ENCODE assay signal across 8 cellular contexts in the genomic region with DNA sequence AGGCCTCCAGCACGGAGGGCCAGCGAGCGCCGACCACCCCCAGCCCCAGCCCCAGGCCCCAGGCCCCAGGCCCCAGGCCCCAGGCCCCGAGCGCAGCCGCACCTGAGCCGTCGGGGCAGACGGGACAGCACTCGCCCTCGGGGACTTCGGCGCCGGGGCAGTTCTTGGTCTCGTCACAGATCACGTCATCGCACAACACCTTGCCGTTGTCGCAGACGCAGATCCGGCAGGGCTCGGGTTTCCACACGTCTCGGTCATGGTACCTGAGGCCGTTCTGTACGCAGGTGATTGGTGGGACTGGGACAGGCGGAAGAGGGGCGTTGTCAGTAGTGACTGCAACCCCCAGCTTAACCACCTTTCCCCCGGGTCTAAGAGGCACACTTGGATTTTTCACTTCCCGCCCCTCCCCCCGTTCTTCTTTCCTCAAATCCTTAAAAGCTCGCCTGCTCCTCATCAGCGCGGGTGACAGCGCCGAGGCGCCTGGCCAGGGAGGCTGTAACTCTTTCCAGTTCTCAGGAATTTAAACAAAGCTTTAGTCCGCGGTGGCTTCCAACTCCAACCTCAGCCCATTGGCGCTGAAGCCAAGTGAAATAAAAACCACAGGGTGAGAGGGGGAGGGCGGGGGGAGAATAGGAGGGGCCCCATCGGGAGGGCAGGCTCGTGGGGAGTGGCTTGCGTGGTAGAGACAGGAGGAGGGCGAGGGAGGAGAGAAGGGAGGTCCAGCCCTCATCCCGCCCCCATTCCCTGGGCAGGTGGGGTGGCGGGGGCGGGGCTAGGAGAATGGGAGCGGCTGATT. TPM values are rescaled to one million over a fixed set of nuclear protein-coding genes. Genes with fewer than 3 reads are reported as not detected.
A peak's percentile ranks its signal among the peaks of the same experiment; 100 is the strongest.
DNase-seq lines count a peak whose midpoint lies in the region; ATAC-seq, FAIRE-seq and TF ChIP-seq lines count a peak whose summit lies in the region.

No MANE protein-coding gene starts in this region.

- peak in 3 of 4 donors; percentile 78 to 87 (median 82) for TF ChIP-seq EP300 in sigmoid colon (IDR thresholded peaks at IDR 0.05)

- peak overlapping the region; percentile 96 for H3K4me3 ChIP-seq in astrocyte (ENCODE audit: insufficient read depth, low read depth, low read length)
- peak overlapping the region; percentile 15 for H3K4me3 ChIP-seq in hepatocyte
- peak overlapping the region; percentile 69 to 93 (median 77) for H3K4me3 ChIP-seq in sigmoid colon

- no peaks in the 10 kb centered on the region for H3K9me2 ChIP-seq in hepatocyte (replicated peaks; ENCODE audit: insufficient read depth)

- H3K27ac ChIP-seq in astrocyte (ENCODE audit: low read depth, low read length) (peak overlapping the region; percentile 98), hepatocyte (peak overlapping the region; percentile 88), sigmoid colon (peak overlapping the region; percentile 87 to 99 (median 96))

- no peaks in the 10 kb centered on the region for H3K9me3 ChIP-seq in astrocyte (ENCODE audit: insufficient read depth, low read depth, low read length)
- H3K9me3 ChIP-seq in hepatocyte (ENCODE audit: low read depth) = no peaks in the 10 kb centered on the region
- H3K9me3 ChIP-seq in sigmoid colon = no peaks in the 10 kb centered on the region

- TF ChIP-seq CTCF in astrocyte (IDR thresholded peaks at IDR 0.05; ENCODE audit: insufficient read depth, low read depth, low read length) = no peak
- no peak for TF ChIP-seq CTCF in hepatocyte (IDR thresholded peaks at IDR 0.05; ENCODE audit: poor library complexity)
- TF ChIP-seq CTCF in sigmoid colon (IDR thresholded peaks at IDR 0.05) = no peak

- H3K27me3 ChIP-seq in astrocyte (ENCODE audit: insufficient read depth, low read length) (no peaks in the 10 kb centered on the region), hepatocyte (peaks cover 4% of the 10 kb centered on the region), sigmoid colon (no peaks in the 10 kb centered on the region)

- H3K4me1 ChIP-seq in astrocyte (ENCODE audit: insufficient read depth, low read length) (peaks cover 69% of the 10 kb centered on the region), hepatocyte (ENCODE audit: insufficient read depth) (peaks cover 33% of the 10 kb centered on the region), sigmoid colon (peaks cover 0 to 83% (median 78%) of the 10 kb centered on the region in 4 donors)

- WGBS in hepatocyte (ENCODE audit: low lambda C conversion rate, missing lambda C conversion rate) = 4% methylated on average over 38 of the region's 50 CpGs
- WGBS in sigmoid colon, 2 donors = 2 to 6% methylated on average over 50 of the region's 50 CpGs

- H3K4me2 ChIP-seq in astrocyte (ENCODE audit: low read length) (peak overlapping the region; percentile 89), hepatocyte (peak overlapping the region; percentile 70)

- H3K36me3 ChIP-seq in astrocyte (ENCODE audit: insufficient read depth, low read length) (peaks cover 39% of the 10 kb centered on the region), hepatocyte (replicated peaks; ENCODE audit: insufficient read depth, low read depth) (no peaks in the 10 kb centered on the region), sigmoid colon (peaks cover 34 to 48% (median 38%) of the 10 kb centered on the region in 4 donors)

- H3K9ac ChIP-seq in astrocyte (ENCODE audit: low read length) = peak overlapping the region; percentile 100

- H3K27ac Mint-ChIP-seq in T-helper 1 cell treated with Interleukin-12 subunit alpha and Interleukin-12 subunit beta and Interleukin-4 antibody, amounts not matched to agents 30 μg/mL and 1 μg/mL, for 36 hours = no peak overlapping the region
- H3K27ac Mint-ChIP-seq in astrocyte (ENCODE audit: unreplicated experiment) = peak overlapping the region; percentile 98

- peaks cover 64% of the 10 kb centered on the region for H4K20me1 ChIP-seq in astrocyte (ENCODE audit: insufficient read depth, low read length)
- peaks cover 41% of the 10 kb centered on the region for H4K20me1 ChIP-seq in hepatocyte (ENCODE audit: insufficient read depth, poor library complexity, severe bottlenecking)

- no peaks in the 10 kb centered on the region for H3K36me3 Mint-ChIP-seq in T-helper 1 cell treated with Interleukin-12 subunit alpha and Interleukin-12 subunit beta and Interleukin-4 antibody, amounts not matched to agents 30 μg/mL and 1 μg/mL, for 36 hours (ENCODE audit: low read depth)
- H3K36me3 Mint-ChIP-seq in astrocyte (ENCODE audit: low read depth, unreplicated experiment) = peaks cover 50% of the 10 kb centered on the region

- peak in 1 of 2 donors; percentile 8 for TF ChIP-seq POLR2A in sigmoid colon (IDR thresholded peaks at IDR 0.05)

- H3K4me3 Mint-ChIP-seq in T-helper 1 cell treated with Interleukin-12 subunit alpha and Interleukin-12 subunit beta and Interleukin-4 antibody, amounts not matched to agents 30 μg/mL and 1 μg/mL, for 36 hours = peak overlapping the region; percentile 77
- peak overlapping the region; percentile 93 for H3K4me3 Mint-ChIP-seq in astrocyte (ENCODE audit: unreplicated experiment)

- DNase-seq in AG20443 (ENCODE audit: low spot score) = peak; percentile 88
- DNase-seq in MV-4-11 (lab: John Stamatoyannopoulos, UW) = peak; percentile 52
- peak; percentile 85 for DNase-seq in astrocyte (ENCODE audit: low read depth)
- peak; percentile 97 for DNase-seq in hepatocyte (ENCODE audit: low spot score)
- peak; percentile 99 for DNase-seq in sigmoid colon

- intact Hi-C loops in sigmoid colon (cut with DNase I) = loop anchor here (1.0 to 2.0 kb wide), 5 partner anchors 21 to 97 kb away; no protein-coding TSS in a partner anchor

- H3K9me3 Mint-ChIP-seq in T-helper 1 cell treated with Interleukin-12 subunit alpha and Interleukin-12 subunit beta and Interleukin-4 antibody, amounts not matched to agents 30 μg/mL and 1 μg/mL, for 36 hours = no peaks in the 10 kb centered on the region
- H3K9me3 Mint-ChIP-seq in astrocyte (ENCODE audit: unreplicated experiment) = peaks cover 2% of the 10 kb centered on the region

- peaks cover 61% of the 10 kb centered on the region for H3K27me3 Mint-ChIP-seq in T-helper 1 cell treated with Interleukin-12 subunit alpha and Interleukin-12 subunit beta and Interleukin-4 antibody, amounts not matched to agents 30 μg/mL and 1 μg/mL, for 36 hours (ENCODE audit: low read depth)
- H3K27me3 Mint-ChIP-seq in astrocyte (ENCODE audit: low read depth, unreplicated experiment) = no peaks in the 10 kb centered on the region

- peak; percentile 19 for ATAC-seq in GM19452 (IDR thresholded peaks at IDR 0.05; ENCODE audit: unreplicated experiment)
- ATAC-seq in HG03342 (IDR thresholded peaks at IDR 0.05; ENCODE audit: unreplicated experiment) = no peak

- H3K4me1 Mint-ChIP-seq in T-helper 1 cell treated with Interleukin-12 subunit alpha and Interleukin-12 subunit beta and Interleukin-4 antibody, amounts not matched to agents 30 μg/mL and 1 μg/mL, for 36 hours (ENCODE audit: low read depth) = peaks cover 19% of the 10 kb centered on the region
- peaks cover 51% of the 10 kb centered on the region for H3K4me1 Mint-ChIP-seq in astrocyte (ENCODE audit: low read depth, unreplicated experiment)

- no peak for FAIRE-seq in astrocyte (lab: Jason Lieb, UNC)

- peaks cover 90% of the 10 kb centered on the region for H3K79me2 ChIP-seq in astrocyte (ENCODE audit: insufficient read depth, low read length)
- peaks cover 39% of the 10 kb centered on the region for H3K79me2 ChIP-seq in hepatocyte

- H2AFZ ChIP-seq in astrocyte (ENCODE audit: low read depth, low read length) (no peak overlapping the region), hepatocyte (no peak overlapping the region)

RNA-seq across cellular contexts. Expression of a gene that starts 1.6 kb away (rescaled TPM):
- total RNA-seq in astrocyte (12,796 and 18,656 TPM in 2 replicates), hepatocyte (351 and 1,063 TPM in 2 replicates), sigmoid colon (100 to 1,000 TPM in 1 of 4 donors, 10 to 100 TPM in 3; 43.6 to 459 (median 71.4) TPM)
- polyA plus RNA-seq in hepatocyte (5,822 and 6,071 TPM in 2 replicates), sigmoid colon (10 to 100 TPM in 2 of 3 donors, 1 to 10 TPM in 1; 7.8 to 96.7 (median 10.2) TPM)

RNA-seq across cellular contexts. Expression of a gene that starts 34.0 kb away (rescaled TPM):
- 0.32 TPM in 1 of 2 replicates, not detected in the other for total RNA-seq in astrocyte
- 0.37 TPM in 1 of 2 replicates, not detected in the other for total RNA-seq in hepatocyte
- 0.83 and 2.2 TPM in 2 replicates for polyA plus RNA-seq in hepatocyte
- total RNA-seq in sigmoid colon = 10 to 100 TPM; 27.3 to 80.1 (median 56.1) TPM
- polyA plus RNA-seq in sigmoid colon = 1 to 10 TPM; 2.5 to 7.2 (median 4.6) TPM

RNA-seq across cellular contexts. Expression of a gene that starts 49.4 kb away (rescaled TPM):
- total RNA-seq in astrocyte (73.6 and 75.9 TPM in 2 replicates), hepatocyte (22.5 and 26.2 TPM in 2 replicates), sigmoid colon (10 to 100 TPM; 15.3 to 18.8 (median 16.8) TPM)
- polyA plus RNA-seq in hepatocyte (5.1 and 6.7 TPM in 2 replicates), sigmoid colon (10 to 100 TPM in 2 of 3 donors, 1 to 10 TPM in 1; 9.0 to 38.7 (median 10.9) TPM)

Comparison
In these comparisons a context has a peak if more than half of its experiments do, and no peak if none do; other contexts are left out.
1. H3K4me3 ChIP-seq: peak in every context shown above with its lines; median percentile 96 in astrocyte; 77 in sigmoid colon; 15 in hepatocyte.
2. RNA of a gene that starts 1.6 kb away (total RNA-seq): 12,796 to 18,656 TPM in astrocyte; 351 to 1,063 TPM in hepatocyte and 43.6 to 459 TPM in sigmoid colon; every median in the first group is over 10 times any median in the second.
3. RNA of a gene that starts 34.0 kb away (total RNA-seq): 27.3 to 80.1 TPM in sigmoid colon; 0.37 TPM in hepatocyte and 0.32 TPM in astrocyte; every median in the first group is over 10 times any median in the second.
4. Peak in every context shown above with its lines, with median percentiles within 50 percentile points of each other: DNase-seq and H3K27ac ChIP-seq.